18 cellular contexts compared by ENCODE assay signal in genomic region chr13:41232715-41233114, GRCh38.
"Had no signal": no experiment of that assay in that cellular context is flagged by ENCODE, and none has a peak within 500 bp of the region (broad histone marks: within the 10 kb centered on the region; RNA-seq: fewer than 3 reads in every experiment).

No MANE protein-coding gene starts in this region.

- H3K4me1 ChIP-seq: colonic mucosa, heart right ventricle, neural progenitor cell, sigmoid colon had no signal

- H3K4me3 ChIP-seq: colonic mucosa, heart right ventricle, neural progenitor cell, sigmoid colon, spleen, stomach, testis, upper lobe of right lung had no signal

- DNase-seq: activated CD4-positive, alpha-beta memory T cell treated with anti-CD3 and anti-CD28 coated beads for 36 hours; activated CD4-positive, alpha-beta T cell treated with anti-CD3 and anti-CD28 coated beads for 36 hours; activated CD8-positive, alpha-beta memory T cell treated with anti-CD3 and anti-CD28 coated beads, Interleukin-2, amount 10 ng/mL, durations not matched to agents 7 days and 5 days; activated effector memory CD4-positive, alpha-beta T cell treated with anti-CD3 and anti-CD28 coated beads, Interleukin-2, amount 50 U/mL, for 16 hours; activated T-cell treated with anti-CD3 and anti-CD28 coated beads, Interleukin-2, amount 50 U/mL, for 24 hours; amniotic stem cell; caudate nucleus; colonic mucosa; foreskin melanocyte; heart right ventricle; mammary epithelial cell; naive B cell; sigmoid colon; spleen; stomach; testis; upper lobe of right lung had no signal

- H3K36me3 ChIP-seq: colonic mucosa, neural progenitor cell, upper lobe of right lung had no signal

- ATAC-seq: activated CD4-positive, alpha-beta T cell treated with anti-CD3 and anti-CD28 coated beads for 36 hours; activated CD8-positive, alpha-beta memory T cell treated with anti-CD3 and anti-CD28 coated beads, Interleukin-2, amount 10 ng/mL, durations not matched to agents 7 days and 5 days; heart right ventricle; upper lobe of right lung had no signal

- H3K9me3 ChIP-seq: colonic mucosa, sigmoid colon, spleen, stomach, testis, upper lobe of right lung had no signal

- H3K4me2 ChIP-seq: neural progenitor cell had no signal

- H3K27ac ChIP-seq: heart right ventricle, neural progenitor cell, sigmoid colon, spleen, stomach, testis, upper lobe of right lung had no signal

- H2AFZ ChIP-seq: neural progenitor cell had no signal

- H3K9ac ChIP-seq: neural progenitor cell had no signal

- H3K27me3 ChIP-seq: colonic mucosa, heart right ventricle, neural progenitor cell, sigmoid colon, spleen, stomach, testis, upper lobe of right lung had no signal
